Comparison of ENCODE assay signal across 8 cellular contexts in genomic region chr9:70120834-70121510, GRCh38.
DNase-seq lines count a peak whose midpoint lies in the region; ATAC-seq, FAIRE-seq and TF ChIP-seq lines count a peak whose summit lies in the region.

No MANE protein-coding gene starts in this region.

- H3K4me3 Mint-ChIP-seq in astrocyte (ENCODE audit: unreplicated experiment), result no peak overlapping the region

- peak overlapping the region; percentile 28 for H2AFZ ChIP-seq in astrocyte (ENCODE audit: low read depth, low read length)
- no peak overlapping the region for H2AFZ ChIP-seq in keratinocyte (ENCODE audit: control insufficient read depth, low read length)

- ATAC-seq in upper lobe of right lung (peak; percentile 53), GM21786 (IDR thresholded peaks at IDR 0.05; ENCODE audit: unreplicated experiment) (no peak)

- H3K9me3 ChIP-seq in astrocyte (ENCODE audit: insufficient read depth, low read depth, low read length), result no peaks in the 10 kb centered on the region
- H3K9me3 ChIP-seq in keratinocyte (ENCODE audit: control insufficient read depth, low read depth, low read length), result no peaks in the 10 kb centered on the region
- H3K9me3 ChIP-seq in upper lobe of right lung, result no peaks in the 10 kb centered on the region

- H3K9me3 Mint-ChIP-seq in astrocyte (ENCODE audit: unreplicated experiment), result no peaks in the 10 kb centered on the region

- H3K36me3 Mint-ChIP-seq in astrocyte (ENCODE audit: low read depth, unreplicated experiment), result peaks cover 33% of the 10 kb centered on the region

- H3K79me2 ChIP-seq in astrocyte (ENCODE audit: insufficient read depth, low read length) (no peaks in the 10 kb centered on the region), keratinocyte (ENCODE audit: control insufficient read depth, insufficient read depth, low read length) (no peaks in the 10 kb centered on the region)

- peak; percentile 11 for TF ChIP-seq CTCF in astrocyte (IDR thresholded peaks at IDR 0.05; ENCODE audit: insufficient read depth, low read depth, low read length)
- peak; percentile 19 to 74 (median 22) for TF ChIP-seq CTCF in keratinocyte (optimal IDR thresholded peaks at IDR 0.05 in 1 of 3, IDR thresholded peaks at IDR 0.05 in 1 of 3, conservative IDR thresholded peaks at IDR 0.05 in 1 of 3; ENCODE audit: extremely low read depth in 1 of 3, insufficient read depth in 2 of 3, low read length in 3 of 3)
- TF ChIP-seq CTCF in upper lobe of right lung (IDR thresholded peaks at IDR 0.05), result no peak

- H3K27me3 ChIP-seq in astrocyte (ENCODE audit: insufficient read depth, low read length), result no peaks in the 10 kb centered on the region
- no peaks in the 10 kb centered on the region for H3K27me3 ChIP-seq in keratinocyte (ENCODE audit: control insufficient read depth, extremely low read depth, insufficient read depth, low read length)
- no peaks in the 10 kb centered on the region for H3K27me3 ChIP-seq in upper lobe of right lung

- H3K27ac ChIP-seq in astrocyte (ENCODE audit: low read depth, low read length), result peak overlapping the region; percentile 83
- peak overlapping the region; percentile 73 for H3K27ac ChIP-seq in keratinocyte (ENCODE audit: control insufficient read depth, insufficient read depth, low read length)
- H3K27ac ChIP-seq in upper lobe of right lung, result peak overlapping the region; percentile 48

- FAIRE-seq in astrocyte (lab: Jason Lieb, UNC) (peak; percentile 85), keratinocyte (lab: Jason Lieb, UNC) (peak; percentile 94)

- no peak overlapping the region for H3K4me3 ChIP-seq in astrocyte (ENCODE audit: insufficient read depth, low read depth, low read length)
- H3K4me3 ChIP-seq in keratinocyte (ENCODE audit: control insufficient read depth in 2 of 3, extremely low read depth in 1 of 3, insufficient read depth in 2 of 3, low read depth in 1 of 3, low read length in 3 of 3), result no peak overlapping the region
- H3K4me3 ChIP-seq in upper lobe of right lung, result no peak overlapping the region

- H3K4me2 ChIP-seq in astrocyte (ENCODE audit: low read length) (peak overlapping the region; percentile 53), keratinocyte (ENCODE audit: control insufficient read depth, extremely low read depth, insufficient read depth, low read depth, low read length) (peak overlapping the region; percentile 50)

- H3K9ac ChIP-seq in astrocyte (ENCODE audit: low read length), result peak overlapping the region; percentile 60
- peak overlapping the region; percentile 19 for H3K9ac ChIP-seq in keratinocyte (ENCODE audit: control insufficient read depth, extremely low read depth, insufficient read depth, low read length)

- H4K20me1 ChIP-seq in astrocyte (ENCODE audit: insufficient read depth, low read length), result no peaks in the 10 kb centered on the region
- H4K20me1 ChIP-seq in keratinocyte (ENCODE audit: control insufficient read depth, extremely low read depth, insufficient read depth, low read length), result no peaks in the 10 kb centered on the region

- dilution Hi-C loops in keratinocyte (cut with MboI; ENCODE audit: extremely low pct_ligation_motif_present, low sequenced_read_pairs), result loop anchor here (25.0 kb wide), 1 partner anchor 159 kb away; no protein-coding TSS in a partner anchor

- intact Hi-C loops in upper lobe of right lung (cut with DNase I), result no loop called here

- H3K36me3 ChIP-seq in astrocyte (ENCODE audit: insufficient read depth, low read length), result no peaks in the 10 kb centered on the region
- no peaks in the 10 kb centered on the region for H3K36me3 ChIP-seq in keratinocyte (ENCODE audit: control insufficient read depth in 2 of 2, extremely low read depth in 1 of 2, insufficient read depth in 2 of 2, low read length in 2 of 2)
- H3K36me3 ChIP-seq in upper lobe of right lung, result no peaks in the 10 kb centered on the region

- no peaks in the 10 kb centered on the region for H3K27me3 Mint-ChIP-seq in astrocyte (ENCODE audit: low read depth, unreplicated experiment)

- peak overlapping the region; percentile 94 for H3K27ac Mint-ChIP-seq in astrocyte (ENCODE audit: unreplicated experiment)

- H3K4me1 ChIP-seq in astrocyte (ENCODE audit: insufficient read depth, low read length) (peaks cover 37% of the 10 kb centered on the region), keratinocyte (ENCODE audit: control insufficient read depth, extremely low read depth, insufficient read depth, low read length) (peaks cover 66% of the 10 kb centered on the region), upper lobe of right lung (no peaks in the 10 kb centered on the region)

- DNase-seq in activated T-cell treated with anti-CD3 and anti-CD28 coated beads for 48 hours (ENCODE audit: low read depth), result peak; percentile 8
- no peak for DNase-seq in activated T-cell treated with anti-CD3 and anti-CD28 coated beads, Interleukin-2, amount 50 U/mL, for 1 hour
- DNase-seq in astrocyte (ENCODE audit: low read depth), result peak; percentile 97
- DNase-seq in keratinocyte (ENCODE audit: low read depth, low spot score), result peak; percentile 90
- DNase-seq in upper lobe of right lung, result no peak
- no peak for DNase-seq in NCI-H146 (lab: John Stamatoyannopoulos, UW)
- no peak for DNase-seq in NCI-H2081 treated with DMSO at 0.1 percent for 48 hours (lab: John Stamatoyannopoulos, UW)

- H3K9me1 ChIP-seq in keratinocyte (ENCODE audit: control insufficient read depth, extremely low read depth, insufficient read depth, low read length), result peaks cover 4% of the 10 kb centered on the region

- peaks cover 50% of the 10 kb centered on the region for H3K4me1 Mint-ChIP-seq in astrocyte (ENCODE audit: low read depth, unreplicated experiment)

Comparison
In these comparisons a context has a peak if more than half of its experiments do, and no peak if none do; other contexts are left out.
1. DNase-seq: peak in activated T-cell treated with anti-CD3 and anti-CD28 coated beads for 48 hours (single experiment), astrocyte (single experiment) and keratinocyte (single experiment); none in activated T-cell treated with anti-CD3 and anti-CD28 coated beads, Interleukin-2, amount 50 U/mL, for 1 hour (single experiment), upper lobe of right lung (single experiment), NCI-H146 (single experiment) and NCI-H2081 treated with DMSO at 0.1 percent for 48 hours (single experiment).
2. Peak in every context shown above with its lines, with median percentiles within 50 percentile points of each other: H3K27ac ChIP-seq.